Comparison of ENCODE assay signal across 25 cellular contexts in the genomic region with DNA sequence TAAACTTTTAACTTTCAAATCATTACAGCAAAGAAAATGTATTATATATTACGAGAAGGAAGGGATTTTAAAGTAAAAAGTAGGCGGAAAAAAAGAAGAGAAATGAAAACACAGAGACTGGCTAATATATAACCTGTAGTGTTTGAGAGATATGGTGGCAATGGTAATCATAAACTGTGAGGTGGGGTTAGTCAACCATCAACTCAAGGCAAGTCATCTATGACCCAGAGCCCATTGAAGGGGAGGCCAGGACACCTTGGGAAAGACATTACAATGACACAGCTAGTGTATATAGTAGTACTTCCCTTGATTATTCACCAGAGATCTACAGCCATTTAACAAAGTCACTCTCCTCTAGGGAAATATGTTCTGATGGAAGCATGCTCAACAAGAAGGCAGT.
DNase-seq lines count a peak whose midpoint lies in the region; ATAC-seq, FAIRE-seq and TF ChIP-seq lines count a peak whose summit lies in the region.
"Had no signal": no experiment of that assay in that cellular context is flagged by ENCODE, and none has a peak within 500 bp of the region (broad histone marks: within the 10 kb centered on the region; RNA-seq: fewer than 3 reads in every experiment).

No MANE protein-coding gene starts in this region.

- H3K4me1 ChIP-seq in smooth muscle cell (ENCODE audit: low read depth) (no peaks in the 10 kb centered on the region), aorta (ENCODE audit: control insufficient read depth in 1 of 2, insufficient read depth in 2 of 2, low read length in 2 of 2) (no peaks in the 10 kb centered on the region)
- H3K4me1 ChIP-seq: colonic mucosa, psoas muscle, testis had no signal

- H3F3A ChIP-seq in smooth muscle cell (ENCODE audit: low read depth), result no peaks in the 10 kb centered on the region

- H3K4me3 ChIP-seq in smooth muscle cell, result no peak overlapping the region
- H3K4me3 ChIP-seq in aorta (ENCODE audit: low read length in 2 of 2), result no peak overlapping the region
- H3K4me3 ChIP-seq: colonic mucosa, PC-9, psoas muscle, testis had no signal

- H2AFZ ChIP-seq in smooth muscle cell (ENCODE audit: low read depth), result no peak overlapping the region
- H2AFZ ChIP-seq: PC-9 had no signal

- H3K27ac ChIP-seq in smooth muscle cell (ENCODE audit: low read depth) (no peak overlapping the region), aorta (ENCODE audit: low read depth in 1 of 2, low read length in 2 of 2) (no peak overlapping the region)
- H3K27ac ChIP-seq: colonic mucosa, PC-9, psoas muscle, testis had no signal

- no peaks in the 10 kb centered on the region for H3K27me3 ChIP-seq in smooth muscle cell (ENCODE audit: low read depth)
- no peaks in the 10 kb centered on the region for H3K27me3 ChIP-seq in aorta (ENCODE audit: control insufficient read depth in 1 of 2, insufficient read depth in 2 of 2, low read length in 1 of 2)
- H3K27me3 ChIP-seq: colonic mucosa, testis had no signal

- no peaks in the 10 kb centered on the region for H3K36me3 ChIP-seq in smooth muscle cell (ENCODE audit: low read depth)
- no peaks in the 10 kb centered on the region for H3K36me3 ChIP-seq in aorta (ENCODE audit: control insufficient read depth in 1 of 2, insufficient read depth in 2 of 2, low read length in 1 of 2)
- H3K36me3 ChIP-seq: colonic mucosa had no signal

- H3K9me3 ChIP-seq in smooth muscle cell (replicated peaks; ENCODE audit: low read depth) (no peaks in the 10 kb centered on the region), aorta (ENCODE audit: control insufficient read depth, low read length) (peaks cover 2% of the 10 kb centered on the region)
- H3K9me3 ChIP-seq: colonic mucosa, psoas muscle, testis had no signal

- H3K4me2 ChIP-seq in smooth muscle cell, result no peak overlapping the region
- H3K4me2 ChIP-seq: PC-9 had no signal

- FAIRE-seq in GM18507 (lab: Jason Lieb, UNC), result peak; percentile 31
- FAIRE-seq: GM12892, urothelium cell line had no signal

- peak; percentile 86 for ATAC-seq in GM19463 (IDR thresholded peaks at IDR 0.05; ENCODE audit: unreplicated experiment)
- ATAC-seq in HG03432 (IDR thresholded peaks at IDR 0.05; ENCODE audit: unreplicated experiment), result peak; percentile 63
- peak; percentile 93 for ATAC-seq in left colon
- no peak for ATAC-seq in aorta (ENCODE audit: low FRiP score)
- ATAC-seq: left cardiac atrium, psoas muscle had no signal

- WGBS in smooth muscle cell (ENCODE audit: low lambda C conversion rate), result 92% methylated on average over 2 of the region's 2 CpGs
- WGBS in aorta, 2 donors, result 81 to 86% methylated on average over 2 of the region's 2 CpGs

- intact Hi-C loops in left colon (cut with DNase I, micrococcal nuclease), result no loop called here
- intact Hi-C loops in aorta (cut with DNase I), result no loop called here

- no peaks in the 10 kb centered on the region for H4K20me1 ChIP-seq in smooth muscle cell (ENCODE audit: low read depth)

- no peak overlapping the region for H3K9ac ChIP-seq in smooth muscle cell (ENCODE audit: low read depth)

- DNase-seq in GM18507 (ENCODE audit: extremely low spot score, insufficient read length, low read depth) (no peak), left colon (no peak), islet precursor cell (no peak), smooth muscle cell (lab: John Stamatoyannopoulos, UW; ENCODE audit: unreplicated experiment) (no peak), aorta (no peak)
- no peak for DNase-seq in activated CD4-positive, alpha-beta T cell treated with anti-CD3 and anti-CD28 coated beads, Interleukin-2, amount 50 U/mL, for 48 hours
- DNase-seq: activated T-cell treated with anti-CD3 and anti-CD28 coated beads for 4 hours; anterior cingulate cortex; CD4-positive, alpha-beta T cell; colonic mucosa; effector CD8-positive, alpha-beta T cell; GOT3; left cardiac atrium; NCI-H2171; NCI-H510A treated with DMSO at 0.1 percent for 48 hours; nucleus accumbens; PC-9; psoas muscle; Right ventricle myocardium superior; stimulated activated naive CD4-positive, alpha-beta T cell treated with Interleukin-2 at 50 U/mL for 16 hours; testis had no signal

- TF ChIP-seq CTCF in smooth muscle cell (IDR thresholded peaks at IDR 0.05; ENCODE audit: borderline replicate concordance, insufficient read depth, poor library complexity, severe bottlenecking), result no peak

- no peaks in the 10 kb centered on the region for H3K79me2 ChIP-seq in smooth muscle cell (ENCODE audit: low read depth)
